1 cellular context compared by ENCODE assay signal in genomic region chr17:77892469-77893143, GRCh38.
TF ChIP-seq lines count a peak whose summit lies in the region.

No MANE protein-coding gene starts in this region.

TF ChIP-seq in K562, 482 proteins besides CTCF, POLR2A, EP300 and RAD21 (continued from another document):
- TF ChIP-seq RCOR1 (IDR thresholded peaks at IDR 0.05; ENCODE audit: borderline replicate concordance in 1 of 2, low read depth in 2 of 2, low read length in 2 of 2) (peak in 1 of 2 experiments; percentile 56; a peak in 1 of 4 replicates), FOSL1 (tag; conservative IDR thresholded peaks at IDR 0.05) (peak; percentile 43), ZFP36 (IDR thresholded peaks at IDR 0.05; ENCODE audit: low read depth, low read length, partially characterized antibody) (peak; percentile 29), MEIS2 (IDR thresholded peaks at IDR 0.05; ENCODE audit: partially characterized antibody) (peak; percentile 36), NR2C1 (IDR thresholded peaks at IDR 0.05) (peak; percentile 88; the same call in 1 of the 2 replicates), NR2C1 (tag; IDR thresholded peaks at IDR 0.05) (peak; percentile 90), ZNF12 (CRISPR knock-in tag; IDR thresholded peaks at IDR 0.05) (0 out of 2 replicates have a peak, but pooled peaks have one; percentile 20), TEAD4 (IDR thresholded peaks at IDR 0.05; ENCODE audit: low read length) (peak; percentile 57), TEAD4 (CRISPR knock-in tag; IDR thresholded peaks at IDR 0.05; ENCODE audit: borderline replicate concordance) (no peak)
- TF ChIP-seq, protein P1, sequence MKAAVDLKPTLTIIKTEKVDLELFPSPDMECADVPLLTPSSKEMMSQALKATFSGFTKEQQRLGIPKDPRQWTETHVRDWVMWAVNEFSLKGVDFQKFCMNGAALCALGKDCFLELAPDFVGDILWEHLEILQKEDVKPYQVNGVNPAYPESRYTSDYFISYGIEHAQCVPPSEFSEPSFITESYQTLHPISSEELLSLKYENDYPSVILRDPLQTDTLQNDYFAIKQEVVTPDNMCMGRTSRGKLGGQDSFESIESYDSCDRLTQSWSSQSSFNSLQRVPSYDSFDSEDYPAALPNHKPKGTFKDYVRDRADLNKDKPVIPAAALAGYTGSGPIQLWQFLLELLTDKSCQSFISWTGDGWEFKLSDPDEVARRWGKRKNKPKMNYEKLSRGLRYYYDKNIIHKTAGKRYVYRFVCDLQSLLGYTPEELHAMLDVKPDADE (conservative IDR thresholded peaks at IDR 0.05; ENCODE audit: control insufficient read depth, low read depth, low read length), result no peak
